Comparison of ENCODE assay signal across 1 cellular context in the genomic region with DNA sequence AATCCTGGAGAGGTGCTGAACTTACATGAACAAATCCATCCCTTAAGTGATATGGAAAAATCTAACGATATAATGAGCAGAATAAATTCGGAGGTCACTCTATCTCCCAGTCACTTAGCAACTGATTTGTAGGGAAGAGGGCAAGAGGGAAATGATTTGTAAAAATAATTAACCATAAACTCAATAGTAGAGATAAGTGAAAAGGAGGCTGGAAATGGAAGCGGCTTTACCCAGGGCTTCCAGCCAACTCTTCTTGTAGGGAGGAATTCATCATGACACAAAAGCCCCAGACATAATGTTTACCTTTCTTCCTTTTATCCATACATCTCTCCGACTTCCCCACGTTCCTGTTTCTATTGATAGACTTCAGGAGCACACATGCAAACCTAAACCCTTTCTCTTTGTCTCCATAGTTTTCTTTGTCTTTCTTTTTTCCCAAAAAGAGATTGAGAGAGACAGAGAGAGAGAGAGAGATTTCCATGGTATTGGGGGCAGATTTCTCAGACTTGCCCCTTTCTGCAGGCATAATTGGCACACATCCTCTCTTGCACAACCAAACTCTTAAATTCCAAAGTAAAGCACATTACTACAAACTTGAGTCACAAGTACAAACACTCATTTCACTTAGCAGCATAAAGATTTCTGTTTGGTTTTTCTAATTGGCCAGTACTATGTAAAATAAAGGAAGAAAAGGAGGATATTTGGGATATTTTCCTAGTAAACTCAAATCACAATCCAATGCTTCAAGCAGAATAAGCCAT.
TF ChIP-seq lines count a peak whose summit lies in the region.

No MANE protein-coding gene starts in this region.

TF ChIP-seq in H1, 55 proteins besides CTCF, POLR2A, EP300 and RAD21:
- TF ChIP-seq KDM5A (IDR thresholded peaks at IDR 0.05; ENCODE audit: low read length): no peak
- TF ChIP-seq EGR1 (IDR thresholded peaks at IDR 0.05; ENCODE audit: borderline replicate concordance, low read depth, low read length): no peak
- no peak for TF ChIP-seq CEBPB (IDR thresholded peaks at IDR 0.05; ENCODE audit: low read depth, low read length)
- no peak for TF ChIP-seq BACH1 (IDR thresholded peaks at IDR 0.05; ENCODE audit: low read length)
TF ChIP-seq in H1: peak in this region for 0.
